1 cellular context compared by ENCODE assay signal in the genomic region with DNA sequence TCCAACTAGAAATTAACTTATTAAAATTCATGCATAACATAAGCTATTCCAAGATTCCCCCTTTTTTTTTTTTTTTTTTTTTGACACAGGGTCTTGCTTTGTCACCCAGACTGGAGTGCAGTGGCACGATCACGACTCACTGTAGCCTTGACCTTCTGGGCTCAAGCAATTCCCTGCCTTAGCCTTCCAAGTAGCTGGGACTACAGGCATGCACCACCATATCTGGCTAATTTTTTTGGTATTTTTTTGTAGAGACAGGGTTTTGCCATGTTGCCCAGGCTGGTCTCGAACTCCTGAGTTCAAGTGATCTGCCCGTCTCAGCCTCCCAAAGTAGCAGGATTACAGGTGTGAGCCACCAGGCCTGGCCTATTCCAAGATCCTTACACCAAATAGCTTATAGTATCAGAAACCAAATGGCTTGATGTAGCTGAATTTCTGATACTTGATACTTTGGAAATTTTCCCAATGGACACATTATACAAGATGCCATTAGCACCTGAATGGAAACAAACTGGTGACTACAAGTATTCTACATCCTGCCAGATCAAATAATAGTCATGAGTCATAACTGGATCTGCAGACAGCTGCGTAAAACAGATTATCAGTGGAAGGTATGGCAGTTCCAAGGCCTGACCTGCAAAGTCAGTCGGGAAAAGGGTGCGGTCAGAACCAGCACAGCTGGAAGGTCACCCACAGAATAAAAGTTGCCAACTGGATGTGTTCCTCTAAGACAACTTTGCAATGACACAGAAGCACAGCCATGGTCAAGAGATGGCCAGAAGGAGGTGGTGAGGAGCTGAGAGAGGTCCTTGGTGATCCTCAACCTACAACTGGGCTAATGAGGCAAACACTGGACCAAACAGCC.
TF ChIP-seq lines count a peak whose summit lies in the region.

No MANE protein-coding gene starts in this region.

TF ChIP-seq in K562, 482 proteins besides CTCF, POLR2A, EP300 and RAD21 (continued from another document and continues in another):
- TF ChIP-seq, protein P1, sequence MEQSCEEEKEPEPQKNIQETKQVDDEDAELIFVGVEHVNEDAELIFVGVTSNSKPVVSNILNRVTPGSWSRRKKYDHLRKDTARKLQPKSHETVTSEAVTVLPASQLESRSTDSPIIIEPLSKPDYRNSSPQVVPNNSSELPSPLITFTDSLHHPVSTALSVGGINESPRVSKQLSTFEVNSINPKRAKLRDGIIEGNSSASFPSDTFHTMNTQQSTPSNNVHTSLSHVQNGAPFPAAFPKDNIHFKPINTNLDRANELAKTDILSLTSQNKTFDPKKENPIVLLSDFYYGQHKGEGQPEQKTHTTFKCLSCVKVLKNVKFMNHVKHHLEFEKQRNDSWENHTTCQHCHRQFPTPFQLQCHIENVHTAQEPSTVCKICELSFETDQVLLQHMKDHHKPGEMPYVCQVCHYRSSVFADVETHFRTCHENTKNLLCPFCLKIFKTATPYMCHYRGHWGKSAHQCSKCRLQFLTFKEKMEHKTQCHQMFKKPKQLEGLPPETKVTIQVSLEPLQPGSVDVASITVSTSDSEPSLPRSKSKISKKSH (CRISPR knock-in tag; IDR thresholded peaks at IDR 0.05) = no peak
- no peak for TF ChIP-seq CREBBP (IDR thresholded peaks at IDR 0.05; ENCODE audit: low read depth, low read length)
- TF ChIP-seq NRF1 (conservative IDR thresholded peaks at IDR 0.05 in 1 of 2, IDR thresholded peaks at IDR 0.05 in 1 of 2) = peak; percentile 28 to 42; a peak in 3 of 4 replicates
- no peak for TF ChIP-seq SETDB1 (IDR thresholded peaks at IDR 0.05; ENCODE audit: low read length)
- no peak for TF ChIP-seq ZNF121 (CRISPR knock-in tag; conservative IDR thresholded peaks at IDR 0.05)
- TF ChIP-seq, protein P2, sequence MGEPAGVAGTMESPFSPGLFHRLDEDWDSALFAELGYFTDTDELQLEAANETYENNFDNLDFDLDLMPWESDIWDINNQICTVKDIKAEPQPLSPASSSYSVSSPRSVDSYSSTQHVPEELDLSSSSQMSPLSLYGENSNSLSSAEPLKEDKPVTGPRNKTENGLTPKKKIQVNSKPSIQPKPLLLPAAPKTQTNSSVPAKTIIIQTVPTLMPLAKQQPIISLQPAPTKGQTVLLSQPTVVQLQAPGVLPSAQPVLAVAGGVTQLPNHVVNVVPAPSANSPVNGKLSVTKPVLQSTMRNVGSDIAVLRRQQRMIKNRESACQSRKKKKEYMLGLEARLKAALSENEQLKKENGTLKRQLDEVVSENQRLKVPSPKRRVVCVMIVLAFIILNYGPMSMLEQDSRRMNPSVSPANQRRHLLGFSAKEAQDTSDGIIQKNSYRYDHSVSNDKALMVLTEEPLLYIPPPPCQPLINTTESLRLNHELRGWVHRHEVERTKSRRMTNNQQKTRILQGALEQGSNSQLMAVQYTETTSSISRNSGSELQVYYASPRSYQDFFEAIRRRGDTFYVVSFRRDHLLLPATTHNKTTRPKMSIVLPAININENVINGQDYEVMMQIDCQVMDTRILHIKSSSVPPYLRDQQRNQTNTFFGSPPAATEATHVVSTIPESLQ (CRISPR knock-in tag; IDR thresholded peaks at IDR 0.05) = no peak
- TF ChIP-seq ZNF696 (CRISPR knock-in tag; conservative IDR thresholded peaks at IDR 0.05) = no peak
- TF ChIP-seq, protein P3, sequence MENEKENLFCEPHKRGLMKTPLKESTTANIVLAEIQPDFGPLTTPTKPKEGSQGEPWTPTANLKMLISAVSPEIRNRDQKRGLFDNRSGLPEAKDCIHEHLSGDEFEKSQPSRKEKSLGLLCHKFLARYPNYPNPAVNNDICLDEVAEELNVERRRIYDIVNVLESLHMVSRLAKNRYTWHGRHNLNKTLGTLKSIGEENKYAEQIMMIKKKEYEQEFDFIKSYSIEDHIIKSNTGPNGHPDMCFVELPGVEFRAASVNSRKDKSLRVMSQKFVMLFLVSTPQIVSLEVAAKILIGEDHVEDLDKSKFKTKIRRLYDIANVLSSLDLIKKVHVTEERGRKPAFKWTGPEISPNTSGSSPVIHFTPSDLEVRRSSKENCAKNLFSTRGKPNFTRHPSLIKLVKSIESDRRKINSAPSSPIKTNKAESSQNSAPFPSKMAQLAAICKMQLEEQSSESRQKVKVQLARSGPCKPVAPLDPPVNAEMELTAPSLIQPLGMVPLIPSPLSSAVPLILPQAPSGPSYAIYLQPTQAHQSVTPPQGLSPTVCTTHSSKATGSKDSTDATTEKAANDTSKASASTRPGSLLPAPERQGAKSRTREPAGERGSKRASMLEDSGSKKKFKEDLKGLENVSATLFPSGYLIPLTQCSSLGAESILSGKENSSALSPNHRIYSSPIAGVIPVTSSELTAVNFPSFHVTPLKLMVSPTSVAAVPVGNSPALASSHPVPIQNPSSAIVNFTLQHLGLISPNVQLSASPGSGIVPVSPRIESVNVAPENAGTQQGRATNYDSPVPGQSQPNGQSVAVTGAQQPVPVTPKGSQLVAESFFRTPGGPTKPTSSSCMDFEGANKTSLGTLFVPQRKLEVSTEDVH (IDR thresholded peaks at IDR 0.05; ENCODE audit: low read depth, partially characterized antibody) = no peak
- TF ChIP-seq, protein P4, sequence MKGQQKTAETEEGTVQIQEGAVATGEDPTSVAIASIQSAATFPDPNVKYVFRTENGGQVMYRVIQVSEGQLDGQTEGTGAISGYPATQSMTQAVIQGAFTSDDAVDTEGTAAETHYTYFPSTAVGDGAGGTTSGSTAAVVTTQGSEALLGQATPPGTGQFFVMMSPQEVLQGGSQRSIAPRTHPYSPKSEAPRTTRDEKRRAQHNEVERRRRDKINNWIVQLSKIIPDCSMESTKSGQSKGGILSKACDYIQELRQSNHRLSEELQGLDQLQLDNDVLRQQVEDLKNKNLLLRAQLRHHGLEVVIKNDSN (CRISPR knock-in tag; IDR thresholded peaks at IDR 0.05) = no peak
- TF ChIP-seq, protein P5, sequence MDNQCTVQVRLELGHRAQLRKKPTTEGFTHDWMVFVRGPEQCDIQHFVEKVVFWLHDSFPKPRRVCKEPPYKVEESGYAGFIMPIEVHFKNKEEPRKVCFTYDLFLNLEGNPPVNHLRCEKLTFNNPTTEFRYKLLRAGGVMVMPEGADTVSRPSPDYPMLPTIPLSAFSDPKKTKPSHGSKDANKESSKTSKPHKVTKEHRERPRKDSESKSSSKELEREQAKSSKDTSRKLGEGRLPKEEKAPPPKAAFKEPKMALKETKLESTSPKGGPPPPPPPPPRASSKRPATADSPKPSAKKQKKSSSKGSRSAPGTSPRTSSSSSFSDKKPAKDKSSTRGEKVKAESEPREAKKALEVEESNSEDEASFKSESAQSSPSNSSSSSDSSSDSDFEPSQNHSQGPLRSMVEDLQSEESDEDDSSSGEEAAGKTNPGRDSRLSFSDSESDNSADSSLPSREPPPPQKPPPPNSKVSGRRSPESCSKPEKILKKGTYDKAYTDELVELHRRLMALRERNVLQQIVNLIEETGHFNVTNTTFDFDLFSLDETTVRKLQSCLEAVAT (IDR thresholded peaks at IDR 0.05) = peak in 1 of 2 experiments; percentile 74; a peak in 1 of 4 replicates
- TF ChIP-seq, protein P6, sequence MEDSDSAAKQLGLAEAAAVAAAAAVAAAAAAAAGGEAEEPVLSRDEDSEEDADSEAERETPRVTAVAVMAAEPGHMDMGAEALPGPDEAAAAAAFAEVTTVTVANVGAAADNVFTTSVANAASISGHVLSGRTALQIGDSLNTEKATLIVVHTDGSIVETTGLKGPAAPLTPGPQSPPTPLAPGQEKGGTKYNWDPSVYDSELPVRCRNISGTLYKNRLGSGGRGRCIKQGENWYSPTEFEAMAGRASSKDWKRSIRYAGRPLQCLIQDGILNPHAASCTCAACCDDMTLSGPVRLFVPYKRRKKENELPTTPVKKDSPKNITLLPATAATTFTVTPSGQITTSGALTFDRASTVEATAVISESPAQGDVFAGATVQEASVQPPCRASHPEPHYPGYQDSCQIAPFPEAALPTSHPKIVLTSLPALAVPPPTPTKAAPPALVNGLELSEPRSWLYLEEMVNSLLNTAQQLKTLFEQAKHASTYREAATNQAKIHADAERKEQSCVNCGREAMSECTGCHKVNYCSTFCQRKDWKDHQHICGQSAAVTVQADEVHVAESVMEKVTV (CRISPR knock-in tag; IDR thresholded peaks at IDR 0.05) = 0 out of 2 replicates have a peak, but pooled peaks have one; percentile 19
- peak; percentile 19 to 78; a peak in 1 of 4 replicates for TF ChIP-seq ARNT (IDR thresholded peaks at IDR 0.05)
- no peak for TF ChIP-seq ZNF384 (IDR thresholded peaks at IDR 0.05; ENCODE audit: low read depth, low read length)
- TF ChIP-seq KLF16 (IDR thresholded peaks at IDR 0.05) = peak; percentile 71; the same call in 1 of the 2 replicates
- peak; percentile 66; the same call in 1 of the 2 replicates for TF ChIP-seq ZNF583 (CRISPR knock-in tag; IDR thresholded peaks at IDR 0.05)
- TF ChIP-seq CBX3 (IDR thresholded peaks at IDR 0.05; ENCODE audit: borderline replicate concordance in 1 of 2, low read length in 2 of 2) = peak in 1 of 2 experiments; percentile 69; a peak in 1 of 3 replicates
- TF ChIP-seq, protein P7, sequence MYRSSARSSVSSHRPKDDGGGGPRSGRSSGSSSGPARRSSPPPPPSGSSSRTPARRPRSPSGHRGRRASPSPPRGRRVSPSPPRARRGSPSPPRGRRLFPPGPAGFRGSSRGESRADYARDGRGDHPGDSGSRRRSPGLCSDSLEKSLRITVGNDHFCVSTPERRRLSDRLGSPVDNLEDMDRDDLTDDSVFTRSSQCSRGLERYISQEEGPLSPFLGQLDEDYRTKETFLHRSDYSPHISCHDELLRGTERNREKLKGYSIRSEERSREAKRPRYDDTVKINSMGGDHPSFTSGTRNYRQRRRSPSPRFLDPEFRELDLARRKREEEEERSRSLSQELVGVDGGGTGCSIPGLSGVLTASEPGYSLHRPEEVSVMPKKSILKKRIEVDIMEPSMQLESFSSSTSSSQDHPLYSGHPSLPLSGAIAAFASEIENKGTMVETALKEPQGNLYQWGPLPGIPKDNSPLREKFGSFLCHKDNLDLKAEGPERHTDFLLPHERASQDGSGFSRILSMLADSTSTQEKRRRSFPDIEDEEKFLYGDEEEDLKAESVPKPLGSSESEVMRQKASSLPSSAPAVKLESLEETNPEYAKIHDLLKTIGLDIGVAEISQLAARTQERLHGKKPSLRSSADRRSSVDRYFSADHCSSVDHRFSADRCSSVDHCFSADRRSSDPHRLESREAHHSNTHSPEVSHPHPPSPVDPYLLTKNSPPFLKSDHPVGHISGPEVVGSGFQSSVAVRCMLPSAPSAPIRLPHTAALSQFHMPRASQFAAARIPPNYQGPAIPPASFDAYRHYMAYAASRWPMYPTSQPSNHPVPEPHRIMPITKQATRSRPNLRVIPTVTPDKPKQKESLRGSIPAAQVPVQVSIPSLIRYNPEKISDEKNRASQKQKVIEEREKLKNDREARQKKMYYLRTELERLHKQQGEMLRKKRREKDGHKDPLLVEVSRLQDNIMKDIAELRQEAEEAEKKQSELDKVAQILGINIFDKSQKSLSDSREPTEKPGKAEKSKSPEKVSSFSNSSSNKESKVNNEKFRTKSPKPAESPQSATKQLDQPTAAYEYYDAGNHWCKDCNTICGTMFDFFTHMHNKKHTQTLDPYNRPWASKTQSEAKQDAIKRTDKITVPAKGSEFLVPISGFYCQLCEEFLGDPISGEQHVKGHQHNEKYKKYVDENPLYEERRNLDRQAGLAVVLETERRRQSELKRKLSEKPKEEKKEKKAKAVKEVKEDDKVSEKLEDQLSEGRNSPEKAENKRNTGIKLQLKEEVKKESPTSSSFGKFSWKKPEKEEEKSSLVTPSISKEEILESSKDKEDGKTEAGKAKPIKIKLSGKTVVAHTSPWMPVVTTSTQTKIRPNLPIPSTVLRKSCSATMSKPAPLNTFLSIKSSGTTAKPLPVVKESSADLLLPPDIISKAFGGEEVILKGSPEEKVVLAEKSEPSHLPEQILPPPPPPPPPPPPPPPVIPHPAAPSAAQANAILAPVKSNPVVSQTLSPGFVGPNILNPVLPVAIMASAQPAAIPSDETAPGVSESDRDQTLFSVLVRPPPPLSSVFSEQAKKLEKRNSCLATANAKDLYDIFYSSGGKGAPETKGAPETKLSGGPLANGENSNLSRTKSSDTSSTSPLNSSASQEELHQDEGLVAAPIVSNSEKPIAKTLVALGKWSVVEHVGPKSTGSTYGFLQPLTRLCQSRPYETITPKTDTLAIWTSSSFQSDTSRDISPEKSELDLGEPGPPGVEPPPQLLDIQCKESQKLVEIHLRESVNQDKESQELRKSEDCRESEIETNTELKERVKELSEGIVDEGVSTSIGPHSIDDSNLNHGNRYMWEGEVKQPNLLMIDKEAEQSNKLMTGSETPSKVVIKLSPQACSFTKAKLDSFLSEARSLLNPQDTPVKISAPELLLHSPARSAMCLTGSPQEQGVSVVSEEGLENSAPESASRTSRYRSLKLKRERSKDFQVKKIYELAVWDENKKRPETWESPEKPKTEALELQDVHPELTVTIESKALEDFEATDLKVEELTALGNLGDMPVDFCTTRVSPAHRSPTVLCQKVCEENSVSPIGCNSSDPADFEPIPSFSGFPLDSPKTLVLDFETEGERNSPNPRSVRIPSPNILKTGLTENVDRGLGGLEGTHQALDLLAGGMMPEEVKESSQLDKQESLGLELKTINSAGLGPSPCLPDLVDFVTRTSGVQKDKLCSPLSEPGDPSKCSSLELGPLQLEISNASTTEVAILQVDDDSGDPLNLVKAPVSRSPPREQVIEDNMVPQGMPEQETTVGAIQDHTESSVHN (IDR thresholded peaks at IDR 0.05; ENCODE audit: borderline replicate concordance in 1 of 2, low read depth in 1 of 2) = no peak
- TF ChIP-seq ZNF444 (CRISPR knock-in tag; IDR thresholded peaks at IDR 0.05) = no peak
- TF ChIP-seq, protein P8, sequence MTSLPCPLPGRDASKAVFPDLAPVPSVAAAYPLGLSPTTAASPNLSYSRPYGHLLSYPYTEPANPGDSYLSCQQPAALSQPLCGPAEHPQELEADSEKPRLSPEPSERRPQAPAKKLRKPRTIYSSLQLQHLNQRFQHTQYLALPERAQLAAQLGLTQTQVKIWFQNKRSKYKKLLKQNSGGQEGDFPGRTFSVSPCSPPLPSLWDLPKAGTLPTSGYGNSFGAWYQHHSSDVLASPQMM (CRISPR knock-in tag; IDR thresholded peaks at IDR 0.05) = no peak
- TF ChIP-seq ADNP (tag; IDR thresholded peaks at IDR 0.05) = peak; percentile 65
- no peak for TF ChIP-seq ZNF780A (CRISPR knock-in tag; IDR thresholded peaks at IDR 0.05)
- TF ChIP-seq DACH1 (IDR thresholded peaks at IDR 0.05; ENCODE audit: partially characterized antibody) = peak; percentile 92
- TF ChIP-seq ZNF316 (IDR thresholded peaks at IDR 0.05) = peak; percentile 58
- peak; percentile 80 for TF ChIP-seq DMBX1 (CRISPR knock-in tag; IDR thresholded peaks at IDR 0.05; ENCODE audit: borderline replicate concordance)
- TF ChIP-seq ZNF76 (CRISPR knock-in tag; IDR thresholded peaks at IDR 0.05; ENCODE audit: borderline replicate concordance) = no peak
- no peak for TF ChIP-seq ZNF212 (CRISPR knock-in tag; IDR thresholded peaks at IDR 0.05)
- TF ChIP-seq WHSC1 (IDR thresholded peaks at IDR 0.05; ENCODE audit: low read length) = no peak
- TF ChIP-seq CBX8 (IDR thresholded peaks at IDR 0.05; ENCODE audit: borderline replicate concordance, extremely low read depth, low read depth, low read length, poor library complexity, severe bottlenecking) = no peak
- no peak for TF ChIP-seq SAFB (IDR thresholded peaks at IDR 0.05; ENCODE audit: borderline replicate concordance, low read depth, low read length)
- no peak for TF ChIP-seq BRF1 (IDR thresholded peaks at IDR 0.05; ENCODE audit: borderline replicate concordance, extremely low read depth, insufficient read length)
